ENCODE assay signal across 9 cellular contexts in the genomic region with DNA sequence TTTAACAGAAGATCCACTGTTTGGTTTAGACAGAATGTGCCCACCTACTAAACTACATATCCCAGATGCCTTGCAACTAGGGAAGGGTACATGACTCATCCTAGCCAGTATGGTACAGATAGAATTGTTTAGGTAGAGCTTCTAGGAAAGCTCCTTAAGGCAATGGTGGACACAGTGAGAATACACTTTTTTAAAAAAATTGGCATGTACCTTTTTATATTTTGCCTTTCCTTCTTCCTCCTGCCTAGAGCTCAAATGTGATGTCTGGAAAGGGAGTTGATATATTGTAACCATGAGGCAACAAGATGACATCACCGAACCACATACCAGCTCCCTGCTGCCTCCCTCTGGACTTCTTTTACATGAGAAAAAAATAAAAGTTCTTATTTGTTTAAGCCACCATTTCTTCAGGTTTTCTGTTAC. TPM values are rescaled to one million over a fixed set of nuclear protein-coding genes. Genes with fewer than 3 reads are reported as not detected.
A peak's percentile ranks its signal among the peaks of the same experiment; 100 is the strongest.
DNase-seq lines count a peak whose midpoint lies in the region; ATAC-seq and TF ChIP-seq lines count a peak whose summit lies in the region.
"Had no signal": no experiment of that assay in that cellular context is flagged by ENCODE, and none has a peak within 500 bp of the region (broad histone marks: within the 10 kb centered on the region; RNA-seq: fewer than 3 reads in every experiment).

No MANE protein-coding gene starts in this region.

- H3K4me1 ChIP-seq in PC-9 (replicated peaks; ENCODE audit: insufficient read depth): no peaks in the 10 kb centered on the region
- H3K4me1 ChIP-seq in hepatocyte (ENCODE audit: insufficient read depth): no peaks in the 10 kb centered on the region
- H3K4me1 ChIP-seq: SJCRH30 had no signal

- H3K27ac ChIP-seq in PC-9 (no peak overlapping the region), hepatocyte (no peak overlapping the region)
- H3K27ac ChIP-seq: SJCRH30 had no signal

- no peak overlapping the region for H3K4me3 ChIP-seq in BJ (ENCODE audit: low read depth, low read length)
- no peak overlapping the region for H3K4me3 ChIP-seq in PC-9
- H3K4me3 ChIP-seq in hepatocyte: no peak overlapping the region
- H3K4me3 ChIP-seq: SJCRH30 had no signal

- TF ChIP-seq CTCF in BJ (IDR thresholded peaks at IDR 0.05; ENCODE audit: insufficient read depth, low read depth, low read length): peak; percentile 37; the same call in 1 of the 2 replicates
- TF ChIP-seq CTCF in PC-9 (conservative IDR thresholded peaks at IDR 0.05): peak; percentile 50; the same call in 1 of the 2 replicates
- TF ChIP-seq CTCF in hepatocyte (IDR thresholded peaks at IDR 0.05; ENCODE audit: poor library complexity): peak; percentile 34

- no peak for ATAC-seq in GM21528 (IDR thresholded peaks at IDR 0.05; ENCODE audit: low FRiP score, unreplicated experiment)

- peaks cover 5% of the 10 kb centered on the region; the same call in 1 of the 2 replicates for H3K9me2 ChIP-seq in PC-9 (ENCODE audit: insufficient read depth)
- H3K9me2 ChIP-seq in hepatocyte (replicated peaks; ENCODE audit: insufficient read depth): no peaks in the 10 kb centered on the region

- intact Hi-C loops in PC-9 (cut with micrococcal nuclease; ENCODE audit: unreplicated experiment): no loop called here

- H3K4me2 ChIP-seq in PC-9 (no peak overlapping the region), hepatocyte (no peak overlapping the region)

- WGBS in hepatocyte (ENCODE audit: low lambda C conversion rate, missing lambda C conversion rate): 74% methylated on average over 1 of the region's 1 CpG

- H3K27me3 ChIP-seq in BJ (ENCODE audit: control insufficient read depth, insufficient read depth, low read length) (no peaks in the 10 kb centered on the region; the same call in 1 of the 2 replicates), PC-9 (ENCODE audit: insufficient read depth, low read depth) (no peaks in the 10 kb centered on the region), hepatocyte (no peaks in the 10 kb centered on the region)
- H3K27me3 ChIP-seq: SJCRH30 had no signal

- no peaks in the 10 kb centered on the region for H3K36me3 ChIP-seq in BJ (ENCODE audit: control insufficient read depth, insufficient read depth, low read length)
- no peaks in the 10 kb centered on the region for H3K36me3 ChIP-seq in PC-9 (ENCODE audit: low read depth)
- no peaks in the 10 kb centered on the region for H3K36me3 ChIP-seq in hepatocyte (replicated peaks; ENCODE audit: insufficient read depth, low read depth)
- H3K36me3 ChIP-seq: SJCRH30 had no signal

- no TSS peak for BruUV-seq in PC-9 (replicated peaks; lab: Mats Ljungman, UMichigan)

- H3K9me3 ChIP-seq in PC-9 (ENCODE audit: insufficient read depth, low read depth) (no peaks in the 10 kb centered on the region), hepatocyte (ENCODE audit: low read depth) (no peaks in the 10 kb centered on the region)
- H3K9me3 ChIP-seq: SJCRH30 had no signal

- POLR2A ChIA-PET in BJ (lab: Charles Lee): no interaction called here
- POLR2A ChIA-PET in PC-9 (lab: Charles Lee; ENCODE audit: unreplicated experiment): no interaction called here

- H3F3A ChIP-seq in PC-9 (ENCODE audit: insufficient read depth, low read depth): no peaks in the 10 kb centered on the region

- CTCF ChIA-PET in BJ (lab: Yijun Ruan, JAX) (interaction anchor here (0.7 to 1.8 kb wide), 12 partner anchors 10 to 132 kb away, joined by 3 to 8 read pairs (median 4); no protein-coding TSS in a partner anchor), PC-9 (lab: Charles Lee) (no interaction called here)

- H3K79me2 ChIP-seq in PC-9 (ENCODE audit: low read depth): no peaks in the 10 kb centered on the region
- H3K79me2 ChIP-seq in hepatocyte: no peaks in the 10 kb centered on the region

- no peak overlapping the region for H2AFZ ChIP-seq in PC-9
- H2AFZ ChIP-seq in hepatocyte: no peak overlapping the region

- H4K20me1 ChIP-seq in PC-9 (ENCODE audit: insufficient read depth) (no peaks in the 10 kb centered on the region), hepatocyte (ENCODE audit: insufficient read depth, poor library complexity, severe bottlenecking) (no peaks in the 10 kb centered on the region)

- DNase-seq in BJ (ENCODE audit: low read depth) (peak; percentile 12), HCEC 1CT (peak; percentile 70), PC-9 (peak in 1 of 2 experiments; percentile 49), hepatocyte (ENCODE audit: low spot score) (peak; percentile 47), hypothalamus (lab: John Stamatoyannopoulos, UW) (no peak), NCI-H2029 (lab: John Stamatoyannopoulos, UW) (no peak), iPS-NIHi7 (ENCODE audit: extremely low spot score) (no peak)

RNA-seq across cellular contexts. Expression of gene C3orf80, which starts 14.4 kb away (rescaled TPM):
- polyA plus RNA-seq in BJ (2011; rRNA removed) (0.11 and 0.12 TPM in 2 replicates), hepatocyte (0.46 and 0.55 TPM in 2 replicates)
- polyA minus RNA-seq in BJ (2011; rRNA and poly(A)+ RNA removed): 0.09 TPM in 1 of 2 replicates, not detected in the other
- total RNA-seq in PC-9 (2021) (not detected in 2 replicates), hepatocyte (0.32 and 0.47 TPM in 2 replicates)

Comparison
In these comparisons a context has a peak if more than half of its experiments do, and no peak if none do; other contexts are left out.
1. DNase-seq: peak in BJ (single experiment), HCEC 1CT (single experiment) and hepatocyte (single experiment); none in hypothalamus (0 of 51), NCI-H2029 (single experiment) and iPS-NIHi7 (single experiment).
2. Peak in every context shown above with its lines, with median percentiles within 50 percentile points of each other: CTCF ChIP-seq.